In the genomic region with DNA sequence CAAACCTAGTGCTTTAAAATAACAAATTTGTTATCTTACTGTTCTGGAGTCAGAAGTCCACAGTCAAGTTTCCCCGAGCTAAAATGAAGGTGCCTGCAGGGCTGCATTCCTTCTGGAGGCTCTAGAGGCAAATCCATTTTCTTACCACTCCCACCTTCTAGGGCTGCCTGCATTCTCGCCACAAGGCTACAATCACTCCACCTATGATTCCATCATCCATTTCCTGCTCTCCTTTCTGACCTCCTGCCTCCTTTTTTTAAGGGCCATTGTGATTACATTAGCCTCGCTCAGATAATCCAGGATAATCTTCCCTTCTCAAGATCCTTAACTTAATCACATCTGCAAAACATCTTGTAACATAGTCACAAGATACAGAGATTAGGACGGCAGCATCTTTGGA, we compare ENCODE assay signal across 1 cellular context.
TF ChIP-seq lines count a peak whose summit lies in the region.

No MANE protein-coding gene starts in this region.

TF ChIP-seq in GM23338, 12 proteins besides CTCF, POLR2A, EP300 and RAD21 (continued from another document):
- TF ChIP-seq, protein P1, sequence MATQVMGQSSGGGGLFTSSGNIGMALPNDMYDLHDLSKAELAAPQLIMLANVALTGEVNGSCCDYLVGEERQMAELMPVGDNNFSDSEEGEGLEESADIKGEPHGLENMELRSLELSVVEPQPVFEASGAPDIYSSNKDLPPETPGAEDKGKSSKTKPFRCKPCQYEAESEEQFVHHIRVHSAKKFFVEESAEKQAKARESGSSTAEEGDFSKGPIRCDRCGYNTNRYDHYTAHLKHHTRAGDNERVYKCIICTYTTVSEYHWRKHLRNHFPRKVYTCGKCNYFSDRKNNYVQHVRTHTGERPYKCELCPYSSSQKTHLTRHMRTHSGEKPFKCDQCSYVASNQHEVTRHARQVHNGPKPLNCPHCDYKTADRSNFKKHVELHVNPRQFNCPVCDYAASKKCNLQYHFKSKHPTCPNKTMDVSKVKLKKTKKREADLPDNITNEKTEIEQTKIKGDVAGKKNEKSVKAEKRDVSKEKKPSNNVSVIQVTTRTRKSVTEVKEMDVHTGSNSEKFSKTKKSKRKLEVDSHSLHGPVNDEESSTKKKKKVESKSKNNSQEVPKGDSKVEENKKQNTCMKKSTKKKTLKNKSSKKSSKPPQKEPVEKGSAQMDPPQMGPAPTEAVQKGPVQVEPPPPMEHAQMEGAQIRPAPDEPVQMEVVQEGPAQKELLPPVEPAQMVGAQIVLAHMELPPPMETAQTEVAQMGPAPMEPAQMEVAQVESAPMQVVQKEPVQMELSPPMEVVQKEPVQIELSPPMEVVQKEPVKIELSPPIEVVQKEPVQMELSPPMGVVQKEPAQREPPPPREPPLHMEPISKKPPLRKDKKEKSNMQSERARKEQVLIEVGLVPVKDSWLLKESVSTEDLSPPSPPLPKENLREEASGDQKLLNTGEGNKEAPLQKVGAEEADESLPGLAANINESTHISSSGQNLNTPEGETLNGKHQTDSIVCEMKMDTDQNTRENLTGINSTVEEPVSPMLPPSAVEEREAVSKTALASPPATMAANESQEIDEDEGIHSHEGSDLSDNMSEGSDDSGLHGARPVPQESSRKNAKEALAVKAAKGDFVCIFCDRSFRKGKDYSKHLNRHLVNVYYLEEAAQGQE (IDR thresholded peaks at IDR 0.05; ENCODE audit: unreplicated experiment): no peak
- TF ChIP-seq, protein P2, sequence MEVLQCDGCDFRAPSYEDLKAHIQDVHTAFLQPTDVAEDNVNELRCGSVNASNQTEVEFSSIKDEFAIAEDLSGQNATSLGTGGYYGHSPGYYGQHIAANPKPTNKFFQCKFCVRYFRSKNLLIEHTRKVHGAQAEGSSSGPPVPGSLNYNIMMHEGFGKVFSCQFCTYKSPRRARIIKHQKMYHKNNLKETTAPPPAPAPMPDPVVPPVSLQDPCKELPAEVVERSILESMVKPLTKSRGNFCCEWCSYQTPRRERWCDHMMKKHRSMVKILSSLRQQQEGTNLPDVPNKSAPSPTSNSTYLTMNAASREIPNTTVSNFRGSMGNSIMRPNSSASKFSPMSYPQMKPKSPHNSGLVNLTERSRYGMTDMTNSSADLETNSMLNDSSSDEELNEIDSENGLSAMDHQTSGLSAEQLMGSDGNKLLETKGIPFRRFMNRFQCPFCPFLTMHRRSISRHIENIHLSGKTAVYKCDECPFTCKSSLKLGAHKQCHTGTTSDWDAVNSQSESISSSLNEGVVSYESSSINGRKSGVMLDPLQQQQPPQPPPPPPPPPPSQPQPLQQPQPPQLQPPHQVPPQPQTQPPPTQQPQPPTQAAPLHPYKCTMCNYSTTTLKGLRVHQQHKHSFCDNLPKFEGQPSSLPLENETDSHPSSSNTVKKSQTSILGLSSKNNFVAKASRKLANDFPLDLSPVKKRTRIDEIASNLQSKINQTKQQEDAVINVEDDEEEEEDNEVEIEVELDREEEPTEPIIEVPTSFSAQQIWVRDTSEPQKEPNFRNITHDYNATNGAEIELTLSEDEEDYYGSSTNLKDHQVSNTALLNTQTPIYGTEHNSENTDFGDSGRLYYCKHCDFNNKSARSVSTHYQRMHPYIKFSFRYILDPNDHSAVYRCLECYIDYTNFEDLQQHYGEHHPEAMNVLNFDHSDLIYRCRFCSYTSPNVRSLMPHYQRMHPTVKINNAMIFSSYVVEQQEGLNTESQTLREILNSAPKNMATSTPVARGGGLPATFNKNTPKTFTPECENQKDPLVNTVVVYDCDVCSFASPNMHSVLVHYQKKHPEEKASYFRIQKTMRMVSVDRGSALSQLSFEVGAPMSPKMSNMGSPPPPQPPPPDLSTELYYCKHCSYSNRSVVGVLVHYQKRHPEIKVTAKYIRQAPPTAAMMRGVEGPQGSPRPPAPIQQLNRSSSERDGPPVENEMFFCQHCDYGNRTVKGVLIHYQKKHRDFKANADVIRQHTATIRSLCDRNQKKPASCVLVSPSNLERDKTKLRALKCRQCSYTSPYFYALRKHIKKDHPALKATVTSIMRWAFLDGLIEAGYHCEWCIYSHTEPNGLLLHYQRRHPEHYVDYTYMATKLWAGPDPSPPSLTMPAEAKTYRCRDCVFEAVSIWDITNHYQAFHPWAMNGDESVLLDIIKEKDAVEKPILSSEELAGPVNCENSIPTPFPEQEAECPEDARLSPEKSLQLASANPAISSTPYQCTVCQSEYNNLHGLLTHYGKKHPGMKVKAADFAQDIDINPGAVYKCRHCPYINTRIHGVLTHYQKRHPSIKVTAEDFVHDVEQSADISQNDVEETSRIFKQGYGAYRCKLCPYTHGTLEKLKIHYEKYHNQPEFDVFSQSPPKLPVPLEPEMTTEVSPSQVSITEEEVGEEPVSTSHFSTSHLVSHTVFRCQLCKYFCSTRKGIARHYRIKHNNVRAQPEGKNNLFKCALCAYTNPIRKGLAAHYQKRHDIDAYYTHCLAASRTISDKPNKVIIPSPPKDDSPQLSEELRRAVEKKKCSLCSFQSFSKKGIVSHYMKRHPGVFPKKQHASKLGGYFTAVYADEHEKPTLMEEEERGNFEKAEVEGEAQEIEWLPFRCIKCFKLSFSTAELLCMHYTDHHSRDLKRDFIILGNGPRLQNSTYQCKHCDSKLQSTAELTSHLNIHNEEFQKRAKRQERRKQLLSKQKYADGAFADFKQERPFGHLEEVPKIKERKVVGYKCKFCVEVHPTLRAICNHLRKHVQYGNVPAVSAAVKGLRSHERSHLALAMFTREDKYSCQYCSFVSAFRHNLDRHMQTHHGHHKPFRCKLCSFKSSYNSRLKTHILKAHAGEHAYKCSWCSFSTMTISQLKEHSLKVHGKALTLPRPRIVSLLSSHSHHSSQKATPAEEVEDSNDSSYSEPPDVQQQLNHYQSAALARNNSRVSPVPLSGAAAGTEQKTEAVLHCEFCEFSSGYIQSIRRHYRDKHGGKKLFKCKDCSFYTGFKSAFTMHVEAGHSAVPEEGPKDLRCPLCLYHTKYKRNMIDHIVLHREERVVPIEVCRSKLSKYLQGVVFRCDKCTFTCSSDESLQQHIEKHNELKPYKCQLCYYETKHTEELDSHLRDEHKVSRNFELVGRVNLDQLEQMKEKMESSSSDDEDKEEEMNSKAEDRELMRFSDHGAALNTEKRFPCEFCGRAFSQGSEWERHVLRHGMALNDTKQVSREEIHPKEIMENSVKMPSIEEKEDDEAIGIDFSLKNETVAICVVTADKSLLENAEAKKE (CRISPR knock-in tag; IDR thresholded peaks at IDR 0.05): no peak
- no peak for TF ChIP-seq ZNF331 (CRISPR knock-in tag; IDR thresholded peaks at IDR 0.05; ENCODE audit: low read depth)
- TF ChIP-seq, protein P3, sequence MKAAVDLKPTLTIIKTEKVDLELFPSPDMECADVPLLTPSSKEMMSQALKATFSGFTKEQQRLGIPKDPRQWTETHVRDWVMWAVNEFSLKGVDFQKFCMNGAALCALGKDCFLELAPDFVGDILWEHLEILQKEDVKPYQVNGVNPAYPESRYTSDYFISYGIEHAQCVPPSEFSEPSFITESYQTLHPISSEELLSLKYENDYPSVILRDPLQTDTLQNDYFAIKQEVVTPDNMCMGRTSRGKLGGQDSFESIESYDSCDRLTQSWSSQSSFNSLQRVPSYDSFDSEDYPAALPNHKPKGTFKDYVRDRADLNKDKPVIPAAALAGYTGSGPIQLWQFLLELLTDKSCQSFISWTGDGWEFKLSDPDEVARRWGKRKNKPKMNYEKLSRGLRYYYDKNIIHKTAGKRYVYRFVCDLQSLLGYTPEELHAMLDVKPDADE (IDR thresholded peaks at IDR 0.05): no peak
